In the genomic region with DNA sequence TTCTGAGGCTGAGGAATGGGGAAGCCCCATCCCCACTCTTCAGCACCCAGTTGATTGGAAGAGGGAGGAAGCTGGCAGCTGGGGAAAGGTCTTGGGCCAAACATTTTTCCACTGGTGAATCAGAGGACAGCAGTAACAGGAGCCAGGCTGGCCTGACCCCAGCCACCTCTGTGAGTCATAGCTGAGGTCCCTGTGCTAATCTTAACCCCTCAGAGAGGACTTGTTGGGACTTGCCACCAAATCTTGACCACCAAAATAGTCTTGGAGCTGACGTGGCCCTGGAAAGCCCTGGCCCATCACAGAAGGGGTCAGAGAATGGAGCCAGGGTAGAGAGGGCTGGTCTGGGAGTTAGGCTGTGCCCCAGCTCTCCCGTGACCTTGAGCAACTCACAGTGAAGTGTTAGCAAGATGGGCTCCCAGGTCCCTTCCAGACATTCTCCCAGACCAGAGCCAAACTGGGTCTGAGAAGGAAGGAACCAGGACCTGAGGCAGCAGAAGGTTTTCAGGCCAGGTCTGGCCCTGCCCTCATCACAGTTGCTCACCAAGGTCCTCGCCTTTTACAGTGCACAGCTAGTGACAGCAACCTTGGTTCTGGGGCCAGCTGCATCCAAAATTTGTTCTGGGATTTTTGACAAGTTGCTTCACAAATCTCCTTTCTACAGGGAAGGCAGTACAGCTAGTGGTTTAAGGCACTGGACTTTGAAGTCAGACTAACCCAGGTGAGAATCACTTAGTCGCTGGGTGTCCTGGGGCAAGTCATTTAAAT, we compare ENCODE assay signal across 1 cellular context.
TF ChIP-seq lines count a peak whose summit lies in the region.

No MANE protein-coding gene starts in this region.

TF ChIP-seq in K562, 482 proteins besides CTCF, POLR2A, EP300 and RAD21 (continued from another document and continues in another):
- peak in 1 of 2 experiments; percentile 51; a peak in 1 of 4 replicates for TF ChIP-seq ZMIZ1 (IDR thresholded peaks at IDR 0.05; ENCODE audit: low read depth in 2 of 2, low read length in 2 of 2)
- TF ChIP-seq BHLHE40 (IDR thresholded peaks at IDR 0.05; ENCODE audit: low read length) = peak; percentile 10
- peak; percentile 60; the same call in 1 of the 2 replicates for TF ChIP-seq SMARCC2 (IDR thresholded peaks at IDR 0.05; ENCODE audit: low read depth)
- TF ChIP-seq DMBX1 (CRISPR knock-in tag; IDR thresholded peaks at IDR 0.05; ENCODE audit: borderline replicate concordance) = peak; percentile 73; the same call in 1 of the 2 replicates
- TF ChIP-seq SMARCA4 (IDR thresholded peaks at IDR 0.05) = peak; percentile 84; the same call in 1 of the 2 replicates
- no peak for TF ChIP-seq HDAC6 (IDR thresholded peaks at IDR 0.05; ENCODE audit: low read depth, low read length)
- TF ChIP-seq HDAC2 (IDR thresholded peaks at IDR 0.05) = 0 out of 2 replicates have a peak, but pooled peaks have one; percentile 61
- peak; percentile 61 for TF ChIP-seq NR2C1 (IDR thresholded peaks at IDR 0.05)
- TF ChIP-seq NR2C1 (tag; IDR thresholded peaks at IDR 0.05) = 0 out of 2 replicates have a peak, but pooled peaks have one; percentile 66
- no peak for TF ChIP-seq ATF1 (CRISPR knock-in tag; IDR thresholded peaks at IDR 0.05)
- TF ChIP-seq ATF1 (tag; IDR thresholded peaks at IDR 0.05) = 0 out of 2 replicates have a peak, but pooled peaks have one; percentile 14
- TF ChIP-seq NCOA2 (IDR thresholded peaks at IDR 0.05; ENCODE audit: partially characterized antibody in 2 of 2) = no peak
- peak; percentile 25 for TF ChIP-seq CCNT2 (IDR thresholded peaks at IDR 0.05; ENCODE audit: borderline replicate concordance, extremely low read depth, insufficient read length, low read depth, low read length)
- TF ChIP-seq, protein P1, sequence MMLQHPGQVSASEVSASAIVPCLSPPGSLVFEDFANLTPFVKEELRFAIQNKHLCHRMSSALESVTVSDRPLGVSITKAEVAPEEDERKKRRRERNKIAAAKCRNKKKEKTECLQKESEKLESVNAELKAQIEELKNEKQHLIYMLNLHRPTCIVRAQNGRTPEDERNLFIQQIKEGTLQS (IDR thresholded peaks at IDR 0.05) = peak; percentile 91
- TF ChIP-seq, protein P1 (CRISPR knock-in tag; conservative IDR thresholded peaks at IDR 0.05) = no peak; the same call in 1 of the 2 replicates
- TF ChIP-seq, protein P2, sequence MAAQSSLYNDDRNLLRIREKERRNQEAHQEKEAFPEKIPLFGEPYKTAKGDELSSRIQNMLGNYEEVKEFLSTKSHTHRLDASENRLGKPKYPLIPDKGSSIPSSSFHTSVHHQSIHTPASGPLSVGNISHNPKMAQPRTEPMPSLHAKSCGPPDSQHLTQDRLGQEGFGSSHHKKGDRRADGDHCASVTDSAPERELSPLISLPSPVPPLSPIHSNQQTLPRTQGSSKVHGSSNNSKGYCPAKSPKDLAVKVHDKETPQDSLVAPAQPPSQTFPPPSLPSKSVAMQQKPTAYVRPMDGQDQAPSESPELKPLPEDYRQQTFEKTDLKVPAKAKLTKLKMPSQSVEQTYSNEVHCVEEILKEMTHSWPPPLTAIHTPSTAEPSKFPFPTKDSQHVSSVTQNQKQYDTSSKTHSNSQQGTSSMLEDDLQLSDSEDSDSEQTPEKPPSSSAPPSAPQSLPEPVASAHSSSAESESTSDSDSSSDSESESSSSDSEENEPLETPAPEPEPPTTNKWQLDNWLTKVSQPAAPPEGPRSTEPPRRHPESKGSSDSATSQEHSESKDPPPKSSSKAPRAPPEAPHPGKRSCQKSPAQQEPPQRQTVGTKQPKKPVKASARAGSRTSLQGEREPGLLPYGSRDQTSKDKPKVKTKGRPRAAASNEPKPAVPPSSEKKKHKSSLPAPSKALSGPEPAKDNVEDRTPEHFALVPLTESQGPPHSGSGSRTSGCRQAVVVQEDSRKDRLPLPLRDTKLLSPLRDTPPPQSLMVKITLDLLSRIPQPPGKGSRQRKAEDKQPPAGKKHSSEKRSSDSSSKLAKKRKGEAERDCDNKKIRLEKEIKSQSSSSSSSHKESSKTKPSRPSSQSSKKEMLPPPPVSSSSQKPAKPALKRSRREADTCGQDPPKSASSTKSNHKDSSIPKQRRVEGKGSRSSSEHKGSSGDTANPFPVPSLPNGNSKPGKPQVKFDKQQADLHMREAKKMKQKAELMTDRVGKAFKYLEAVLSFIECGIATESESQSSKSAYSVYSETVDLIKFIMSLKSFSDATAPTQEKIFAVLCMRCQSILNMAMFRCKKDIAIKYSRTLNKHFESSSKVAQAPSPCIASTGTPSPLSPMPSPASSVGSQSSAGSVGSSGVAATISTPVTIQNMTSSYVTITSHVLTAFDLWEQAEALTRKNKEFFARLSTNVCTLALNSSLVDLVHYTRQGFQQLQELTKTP (IDR thresholded peaks at IDR 0.05; ENCODE audit: low read depth in 1 of 2, partially characterized antibody in 2 of 2) = peak in 1 of 2 experiments; percentile 78
- TF ChIP-seq FOXM1 (IDR thresholded peaks at IDR 0.05; ENCODE audit: low read depth) = no peak
- TF ChIP-seq FOXM1 (CRISPR knock-in tag; IDR thresholded peaks at IDR 0.05; ENCODE audit: low read depth) = no peak
- peak; percentile 66; the same call in 1 of the 2 replicates for TF ChIP-seq ZNF175 (CRISPR knock-in tag; IDR thresholded peaks at IDR 0.05; ENCODE audit: low read depth)
- TF ChIP-seq HOXB6 (CRISPR knock-in tag; IDR thresholded peaks at IDR 0.05; ENCODE audit: borderline replicate concordance) = no peak
- 0 out of 2 replicates have a peak, but pooled peaks have one; percentile 24 for TF ChIP-seq MTA2 (IDR thresholded peaks at IDR 0.05; ENCODE audit: low read depth)
- TF ChIP-seq CREM (IDR thresholded peaks at IDR 0.05; ENCODE audit: low read depth) = peak; percentile 47
- TF ChIP-seq ELF4 (CRISPR knock-in tag; IDR thresholded peaks at IDR 0.05) = no peak
- no peak for TF ChIP-seq MXI1 (IDR thresholded peaks at IDR 0.05; ENCODE audit: low read depth, low read length)
- no peak for TF ChIP-seq HBP1 (CRISPR knock-in tag; IDR thresholded peaks at IDR 0.05)
- TF ChIP-seq KDM1A (IDR thresholded peaks at IDR 0.05) = peak; percentile 88 to 90
- no peak for TF ChIP-seq ZBTB1 (CRISPR knock-in tag; IDR thresholded peaks at IDR 0.05; ENCODE audit: borderline replicate concordance, low read depth)
- TF ChIP-seq DPF2 (IDR thresholded peaks at IDR 0.05) = peak; percentile 77
- TF ChIP-seq ZBTB9 (CRISPR knock-in tag; IDR thresholded peaks at IDR 0.05) = peak; percentile 99
- TF ChIP-seq TRIM24 (IDR thresholded peaks at IDR 0.05) = peak; percentile 60 to 77; a peak in 3 of 4 replicates
- no peak for TF ChIP-seq MITF (IDR thresholded peaks at IDR 0.05)
- no peak for TF ChIP-seq ZBTB17 (CRISPR knock-in tag; IDR thresholded peaks at IDR 0.05)
- TF ChIP-seq RCOR1 (IDR thresholded peaks at IDR 0.05; ENCODE audit: borderline replicate concordance in 1 of 2, low read depth in 2 of 2, low read length in 2 of 2) = peak in 1 of 2 experiments; percentile 92; a peak in 2 of 4 replicates
- 0 out of 4 replicates have a peak, but pooled peaks of 1 of the 2 experiments have one; percentile 38 for TF ChIP-seq MAZ (CRISPR knock-in tag; conservative IDR thresholded peaks at IDR 0.05 in 1 of 2, IDR thresholded peaks at IDR 0.05 in 1 of 2)
- TF ChIP-seq, protein P3, sequence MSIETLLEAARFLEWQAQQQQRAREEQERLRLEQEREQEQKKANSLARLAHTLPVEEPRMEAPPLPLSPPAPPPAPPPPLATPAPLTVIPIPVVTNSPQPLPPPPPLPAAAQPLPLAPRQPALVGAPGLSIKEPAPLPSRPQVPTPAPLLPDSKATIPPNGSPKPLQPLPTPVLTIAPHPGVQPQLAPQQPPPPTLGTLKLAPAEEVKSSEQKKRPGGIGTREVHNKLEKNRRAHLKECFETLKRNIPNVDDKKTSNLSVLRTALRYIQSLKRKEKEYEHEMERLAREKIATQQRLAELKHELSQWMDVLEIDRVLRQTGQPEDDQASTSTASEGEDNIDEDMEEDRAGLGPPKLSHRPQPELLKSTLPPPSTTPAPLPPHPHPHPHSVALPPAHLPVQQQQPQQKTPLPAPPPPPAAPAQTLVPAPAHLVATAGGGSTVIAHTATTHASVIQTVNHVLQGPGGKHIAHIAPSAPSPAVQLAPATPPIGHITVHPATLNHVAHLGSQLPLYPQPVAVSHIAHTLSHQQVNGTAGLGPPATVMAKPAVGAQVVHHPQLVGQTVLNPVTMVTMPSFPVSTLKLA (conservative IDR thresholded peaks at IDR 0.05) = 0 out of 4 replicates have a peak, but pooled peaks of 1 of the 2 experiments have one; percentile 27
- peak; percentile 87 for TF ChIP-seq TCF3 (CRISPR knock-in tag; IDR thresholded peaks at IDR 0.05)
- peak; percentile 72; the same call in 1 of the 2 replicates for TF ChIP-seq SMAD4 (CRISPR knock-in tag; conservative IDR thresholded peaks at IDR 0.05)
- TF ChIP-seq ARID1B (IDR thresholded peaks at IDR 0.05) = peak; percentile 90
- TF ChIP-seq NFIC (IDR thresholded peaks at IDR 0.05) = peak; percentile 80
- no peak for TF ChIP-seq CBFB (CRISPR knock-in tag; IDR thresholded peaks at IDR 0.05)
- TF ChIP-seq TBL1XR1 (IDR thresholded peaks at IDR 0.05; ENCODE audit: low read length in 2 of 2) = peak in 1 of 2 experiments; percentile 61; a peak in 2 of 4 replicates
- TF ChIP-seq MECOM (CRISPR knock-in tag; IDR thresholded peaks at IDR 0.05) = no peak
- TF ChIP-seq EP400 (IDR thresholded peaks at IDR 0.05) = peak; percentile 22; the same call in 1 of the 2 replicates
- 0 out of 2 replicates have a peak, but pooled peaks have one; percentile 31 for TF ChIP-seq STAT5A (IDR thresholded peaks at IDR 0.05; ENCODE audit: borderline replicate concordance, low read length)
- peak; percentile 71 for TF ChIP-seq NCOR1 (IDR thresholded peaks at IDR 0.05)
- TF ChIP-seq NCOA1 (IDR thresholded peaks at IDR 0.05; ENCODE audit: low read depth) = 0 out of 2 replicates have a peak, but pooled peaks have one; percentile 35
- peak; percentile 88 for TF ChIP-seq CBFA2T3 (IDR thresholded peaks at IDR 0.05)
- TF ChIP-seq GATA2 (CRISPR knock-in tag; IDR thresholded peaks at IDR 0.05) = peak; percentile 48; the same call in 1 of the 2 replicates
- TF ChIP-seq ZNF584 (CRISPR knock-in tag; IDR thresholded peaks at IDR 0.05; ENCODE audit: low read depth) = peak; percentile 41; the same call in 1 of the 2 replicates
- no peak for TF ChIP-seq POLR3A (IDR thresholded peaks at IDR 0.05; ENCODE audit: borderline replicate concordance, extremely low read depth, insufficient read depth, insufficient read length)
- no peak for TF ChIP-seq NR4A1 (CRISPR knock-in tag; IDR thresholded peaks at IDR 0.05)
- TF ChIP-seq NR4A1 (tag; IDR thresholded peaks at IDR 0.05) = 0 out of 2 replicates have a peak, but pooled peaks have one; percentile 39
